In genomic region chr3:85853805-85854204, GRCh38 we compare ENCODE assay signal across 9 cellular contexts.
"Had no signal": no experiment of that assay in that cellular context is flagged by ENCODE, and none has a peak within 500 bp of the region (broad histone marks: within the 10 kb centered on the region; RNA-seq: fewer than 3 reads in every experiment).

No MANE protein-coding gene starts in this region.

- H3K4me1 ChIP-seq: HAP-1 had no signal

- H3K4me2 ChIP-seq: GM23338 had no signal

- ATAC-seq: GM23338, HCT116 had no signal

- H3K4me3 ChIP-seq: GM23248, GM23338, HAP-1 had no signal

- H2AFZ ChIP-seq: GM23248, GM23338 had no signal

- H3K36me3 ChIP-seq: HAP-1 had no signal

- H3K27ac ChIP-seq: GM23248 had no signal

- H3K9me3 ChIP-seq: HAP-1 had no signal

- H3K9ac ChIP-seq: GM23248 had no signal

- DNase-seq: GM23248, GOT3, H7, H9, HCEC 1CT, HFFc6 had no signal
